Comparison of ENCODE assay signal across 8 cellular contexts in genomic region chr1:6699910-6700309, GRCh38. TPM values are rescaled to one million over a fixed set of nuclear protein-coding genes. Genes with fewer than 3 reads are reported as not detected.
DNase-seq lines count a peak whose midpoint lies in the region; ATAC-seq and TF ChIP-seq lines count a peak whose summit lies in the region.
"Not testable (repeated sequence)": the region's sequence is repeated elsewhere in the genome, so short reads cannot be mapped to it uniquely, and the experiment has no call there.

No MANE protein-coding gene starts in this region.

- not testable (repeated sequence) for H3K27ac ChIP-seq in DND-41 (ENCODE audit: low read length); Karpas-422 (ENCODE audit: low read length)

- H3K9me3 ChIP-seq in DND-41 (ENCODE audit: insufficient read depth, low read length, severe bottlenecking); Karpas-422 (ENCODE audit: low read length): not testable (repeated sequence)

- H2AFZ ChIP-seq in DND-41 (ENCODE audit: low read depth, low read length); Karpas-422 (ENCODE audit: low read length): not testable (repeated sequence)

- H3K4me3 Mint-ChIP-seq in WTC11 (peak overlapping the region; percentile 94), neural crest cell (peak overlapping the region; percentile 91)
- peak overlapping the region; percentile 86 for H3K4me3 Mint-ChIP-seq in activated naive CD4-positive, alpha-beta T cell treated with anti-CD3 and anti-CD28 coated beads, Interleukin-2, amount 10 ng/mL, durations not matched to agents 7 days and 5 days
- H3K4me3 Mint-ChIP-seq in dendritic cell treated with granulocyte-macrophage colony-stimulating factor and Interleukin-4, amounts not matched to agents 40 ng/mL and 50 ng/mL, for 4 days = not testable (repeated sequence)
- H3K4me3 Mint-ChIP-seq in stimulated activated naive CD8-positive, alpha-beta T cell treated with anti-CD3 and anti-CD28 coated beads, Interleukin-15, amount 100 ng/mL, for 72 hours = peak overlapping the region; percentile 88 to 92

- not testable (repeated sequence) for H3K9me3 Mint-ChIP-seq in WTC11; activated naive CD4-positive, alpha-beta T cell treated with anti-CD3 and anti-CD28 coated beads, Interleukin-2, amount 10 ng/mL, durations not matched to agents 7 days and 5 days; dendritic cell treated with granulocyte-macrophage colony-stimulating factor and Interleukin-4, amounts not matched to agents 40 ng/mL and 50 ng/mL, for 4 days; neural crest cell; stimulated activated naive CD8-positive, alpha-beta T cell treated with anti-CD3 and anti-CD28 coated beads, Interleukin-15, amount 100 ng/mL, for 72 hours

- not testable (repeated sequence) for H3K36me3 Mint-ChIP-seq in WTC11; activated naive CD4-positive, alpha-beta T cell treated with anti-CD3 and anti-CD28 coated beads, Interleukin-2, amount 10 ng/mL, durations not matched to agents 7 days and 5 days; neural crest cell (ENCODE audit: low read depth)
- H3K36me3 Mint-ChIP-seq in dendritic cell treated with granulocyte-macrophage colony-stimulating factor and Interleukin-4, amounts not matched to agents 40 ng/mL and 50 ng/mL, for 4 days (ENCODE audit: low read depth) = peaks cover 26% of the 10 kb centered on the region

- H3K4me1 Mint-ChIP-seq in WTC11 (peaks cover 35% of the 10 kb centered on the region), neural crest cell (peaks cover 22% of the 10 kb centered on the region)
- peaks cover 35% of the 10 kb centered on the region for H3K4me1 Mint-ChIP-seq in activated naive CD4-positive, alpha-beta T cell treated with anti-CD3 and anti-CD28 coated beads, Interleukin-2, amount 10 ng/mL, durations not matched to agents 7 days and 5 days
- H3K4me1 Mint-ChIP-seq in dendritic cell treated with granulocyte-macrophage colony-stimulating factor and Interleukin-4, amounts not matched to agents 40 ng/mL and 50 ng/mL, for 4 days (ENCODE audit: low read depth) = peaks cover 32% of the 10 kb centered on the region
- H3K4me1 Mint-ChIP-seq in stimulated activated naive CD8-positive, alpha-beta T cell treated with anti-CD3 and anti-CD28 coated beads, Interleukin-15, amount 100 ng/mL, for 72 hours = peaks cover 48% of the 10 kb centered on the region

- H3K79me2 ChIP-seq in DND-41 (ENCODE audit: insufficient read depth, low read length) = peaks cover 63% of the 10 kb centered on the region
- peaks cover 63% of the 10 kb centered on the region for H3K79me2 ChIP-seq in Karpas-422 (ENCODE audit: low read length)

- H3K27ac Mint-ChIP-seq in WTC11 = peak overlapping the region; percentile 8; the same call in 1 of the 2 replicates
- H3K27ac Mint-ChIP-seq in activated naive CD4-positive, alpha-beta T cell treated with anti-CD3 and anti-CD28 coated beads, Interleukin-2, amount 10 ng/mL, durations not matched to agents 7 days and 5 days; neural crest cell (ENCODE audit: unreplicated experiment): not testable (repeated sequence)
- peak overlapping the region; percentile 89 for H3K27ac Mint-ChIP-seq in dendritic cell treated with granulocyte-macrophage colony-stimulating factor and Interleukin-4, amounts not matched to agents 40 ng/mL and 50 ng/mL, for 4 days
- peak overlapping the region in 1 of 2 donors; percentile 57 for H3K27ac Mint-ChIP-seq in stimulated activated naive CD8-positive, alpha-beta T cell treated with anti-CD3 and anti-CD28 coated beads, Interleukin-15, amount 100 ng/mL, for 72 hours

- H3K9ac ChIP-seq in DND-41 (ENCODE audit: low read depth, low read length) (peak overlapping the region; percentile 90; the same call in 1 of the 2 replicates), Karpas-422 (ENCODE audit: low read length) (peak overlapping the region; percentile 99; the same call in 1 of the 2 replicates)

- CTCF ChIA-PET in WTC11 (lab: Charles Lee); activated naive CD4-positive, alpha-beta T cell treated with anti-CD3 and anti-CD28 coated beads, Interleukin-2, amount 10 ng/mL, durations not matched to agents 7 days and 5 days (lab: Charles Lee): not testable (repeated sequence)

- not testable (repeated sequence) for DNase-seq in DND-41; Karpas-422; WTC11 (ENCODE audit: low spot score); activated naive CD4-positive, alpha-beta T cell treated with anti-CD3 and anti-CD28 coated beads, Interleukin-2, amount 10 ng/mL, durations not matched to agents 7 days and 5 days; left colon; neural crest cell (ENCODE audit: low read depth, low spot score); stimulated activated naive CD8-positive, alpha-beta T cell treated with anti-CD3 and anti-CD28 coated beads, Interleukin-15, amount 100 ng/mL, for 72 hours

- peak overlapping the region in 1 of 2 experiments; percentile 99; a peak in 3 of 4 replicates for H3K4me3 ChIP-seq in DND-41 (ENCODE audit: low read depth in 1 of 2, low read length in 2 of 2)
- peak overlapping the region; percentile 96 for H3K4me3 ChIP-seq in Karpas-422 (ENCODE audit: low read length)

- TF ChIP-seq CTCF in DND-41 (IDR thresholded peaks at IDR 0.05; ENCODE audit: borderline replicate concordance, extremely low read depth, low read length, poor library complexity, severe bottlenecking); WTC11 (IDR thresholded peaks at IDR 0.05); neural crest cell (conservative IDR thresholded peaks at IDR 0.05): not testable (repeated sequence)

- intact Hi-C loops in dendritic cell treated with granulocyte-macrophage colony-stimulating factor and Interleukin-4, amounts not matched to agents 40 ng/mL and 50 ng/mL, for 4 days (cut with micrococcal nuclease); left colon (cut with DNase I, micrococcal nuclease): not testable (repeated sequence)

- peaks cover 14% of the 10 kb centered on the region for H3K36me3 ChIP-seq in DND-41 (ENCODE audit: insufficient read depth, low read length)
- not testable (repeated sequence) for H3K36me3 ChIP-seq in Karpas-422 (ENCODE audit: insufficient read depth, low read length)

- POLR2A ChIA-PET in WTC11 (lab: Charles Lee) = not testable (repeated sequence)

- H3K4me2 ChIP-seq in DND-41 (ENCODE audit: insufficient read depth, low read length) = peak overlapping the region; percentile 87
- peak overlapping the region; percentile 86 for H3K4me2 ChIP-seq in Karpas-422 (ENCODE audit: low read depth, low read length, poor library complexity, severe bottlenecking)

- H3K4me1 ChIP-seq in DND-41 (ENCODE audit: insufficient read depth, low read length) = peaks cover 31% of the 10 kb centered on the region
- H3K4me1 ChIP-seq in Karpas-422 (ENCODE audit: low read length) = peaks cover 26% of the 10 kb centered on the region

- not testable (repeated sequence) for H3K27me3 ChIP-seq in DND-41 (ENCODE audit: insufficient read depth, low read length, poor library complexity); Karpas-422 (ENCODE audit: low read length)

- H4K20me1 ChIP-seq in DND-41 (ENCODE audit: insufficient read depth, low read length) = peaks cover 45% of the 10 kb centered on the region
- H4K20me1 ChIP-seq in Karpas-422 (ENCODE audit: insufficient read depth, low read depth, low read length) = peaks cover 17% of the 10 kb centered on the region; the same call in 1 of the 2 replicates

- not testable (repeated sequence) for H3K27me3 Mint-ChIP-seq in WTC11 (ENCODE audit: low read depth); activated naive CD4-positive, alpha-beta T cell treated with anti-CD3 and anti-CD28 coated beads, Interleukin-2, amount 10 ng/mL, durations not matched to agents 7 days and 5 days; dendritic cell treated with granulocyte-macrophage colony-stimulating factor and Interleukin-4, amounts not matched to agents 40 ng/mL and 50 ng/mL, for 4 days; neural crest cell (ENCODE audit: low read depth); stimulated activated naive CD8-positive, alpha-beta T cell treated with anti-CD3 and anti-CD28 coated beads, Interleukin-15, amount 100 ng/mL, for 72 hours

- H3K9me2 ChIP-seq in Karpas-422 (replicated peaks; ENCODE audit: insufficient read depth, low read length) = not testable (repeated sequence)

- not testable (repeated sequence) for ATAC-seq in DND-41 (ENCODE audit: insufficient read depth, low read depth); WTC11; stimulated activated naive CD8-positive, alpha-beta T cell treated with anti-CD3 and anti-CD28 coated beads, Interleukin-15, amount 100 ng/mL, for 72 hours
- peak; percentile 53 for ATAC-seq in left colon

RNA-seq across cellular contexts. Expression of gene DNAJC11, which starts 1.7 kb away (rescaled TPM):
- total RNA-seq in Karpas-422 (2014; rRNA removed; shearing (Covaris generic); ENCODE audit: low replicate concordance) = 33.4 and 36.3 TPM in 2 replicates
- total RNA-seq in WTC11 (2021) (91.3 to 102 TPM (median 93.4 TPM) in 3 replicates), left colon (100 to 1,000 TPM in 1 of 2 donors, 10 to 100 TPM in 1; 78.0 to 101 TPM), neural crest cell (82.5 and 86.6 TPM in 2 replicates)
